Comparison of ENCODE assay signal across 26 cellular contexts in genomic region chr15:57823325-57823860, GRCh38.
"Had no signal": no experiment of that assay in that cellular context is flagged by ENCODE, and none has a peak within 500 bp of the region (broad histone marks: within the 10 kb centered on the region; RNA-seq: fewer than 3 reads in every experiment).

No MANE protein-coding gene starts in this region.

- H3K27ac Mint-ChIP-seq: activated CD8-positive, alpha-beta T cell treated with anti-CD3 and anti-CD28 coated beads for 36 hours; activated naive CD4-positive, alpha-beta T cell treated with anti-CD3 and anti-CD28 coated beads, Interleukin-2, amount 50 U/mL, for 72 hours; activated naive CD8-positive, alpha-beta T cell treated with anti-CD3 and anti-CD28 coated beads, Interleukin-2, amount 50 U/mL, for 24 hours; activated T-cell treated with anti-CD3 and anti-CD28 coated beads, Interleukin-2, amount 50 U/mL, for 72 hours; IgD-negative memory B cell; T-helper 1 cell treated with Interleukin-12 subunit alpha and Interleukin-12 subunit beta and Interleukin-4 antibody, amounts not matched to agents 30 μg/mL and 1 μg/mL, for 36 hours had no signal

- H3K36me3 ChIP-seq: brain microvascular endothelial cell, SJSA1 had no signal

- H3K9me3 ChIP-seq: SJSA1 had no signal

- H3K27me3 ChIP-seq: brain microvascular endothelial cell had no signal

- H3K36me3 Mint-ChIP-seq: activated naive CD4-positive, alpha-beta T cell treated with anti-CD3 and anti-CD28 coated beads, Interleukin-2, amount 50 U/mL, for 72 hours; IgD-negative memory B cell had no signal

- H3K4me1 Mint-ChIP-seq: activated naive CD8-positive, alpha-beta T cell treated with anti-CD3 and anti-CD28 coated beads, Interleukin-2, amount 50 U/mL, for 24 hours; IgD-negative memory B cell had no signal

- H3K4me3 Mint-ChIP-seq: activated CD8-positive, alpha-beta T cell treated with anti-CD3 and anti-CD28 coated beads for 36 hours; activated naive CD8-positive, alpha-beta T cell treated with anti-CD3 and anti-CD28 coated beads, Interleukin-2, amount 50 U/mL, for 24 hours; activated T-cell treated with anti-CD3 and anti-CD28 coated beads, Interleukin-2, amount 50 U/mL, for 72 hours; IgD-negative memory B cell; T-helper 1 cell treated with Interleukin-12 subunit alpha and Interleukin-12 subunit beta and Interleukin-4 antibody, amounts not matched to agents 30 μg/mL and 1 μg/mL, for 36 hours had no signal

- DNase-seq: activated CD4-positive, alpha-beta T cell treated with anti-CD3 and anti-CD28 coated beads for 4 hours; activated CD8-positive, alpha-beta memory T cell treated with anti-CD3 and anti-CD28 coated beads, Interleukin-2, amount 50 U/mL, for 4 hours; activated naive CD4-positive, alpha-beta T cell; activated naive CD8-positive, alpha-beta T cell treated with anti-CD3 and anti-CD28 coated beads, Interleukin-2, amount 50 U/mL, for 24 hours; amniotic stem cell; brain microvascular endothelial cell; central memory CD4-positive, alpha-beta T cell; KG1; NCI-H1048; NCI-H2029; NCI-H345; NCI-H510A; NCI-H69; NK-92 treated with Interleukin-12 subunit alpha and Interleukin-12 subunit beta, amount 100 ng/mL, for 24 hours; OCI-M1; RPMI8226; SHP77 had no signal

- ATAC-seq: activated CD4-positive, CD25-positive, alpha-beta regulatory T cell treated with anti-CD3 and anti-CD28 coated beads, Interleukin-2, amount 50 U/mL, for 24 hours; Panc1; SK-N-SH treated with all-trans-retinoic acid at 6 μM for 48 hours had no signal

- H3K27ac ChIP-seq: brain microvascular endothelial cell, SJSA1 had no signal

- H3K4me3 ChIP-seq: SJSA1 had no signal

- H3K9me3 Mint-ChIP-seq: activated CD8-positive, alpha-beta T cell treated with anti-CD3 and anti-CD28 coated beads for 36 hours; activated naive CD4-positive, alpha-beta T cell treated with anti-CD3 and anti-CD28 coated beads, Interleukin-2, amount 50 U/mL, for 72 hours; activated naive CD8-positive, alpha-beta T cell treated with anti-CD3 and anti-CD28 coated beads, Interleukin-2, amount 50 U/mL, for 24 hours; activated T-cell treated with anti-CD3 and anti-CD28 coated beads, Interleukin-2, amount 50 U/mL, for 72 hours; T-helper 1 cell treated with Interleukin-12 subunit alpha and Interleukin-12 subunit beta and Interleukin-4 antibody, amounts not matched to agents 30 μg/mL and 1 μg/mL, for 36 hours had no signal

- H3K4me1 ChIP-seq: SJSA1 had no signal
